ENCODE assay signal across 16 cellular contexts in genomic region chr2:66496680-66497420, GRCh38.
DNase-seq lines count a peak whose midpoint lies in the region; ATAC-seq and TF ChIP-seq lines count a peak whose summit lies in the region.
"Had no signal": no experiment of that assay in that cellular context is flagged by ENCODE, and none has a peak within 500 bp of the region (broad histone marks: within the 10 kb centered on the region; RNA-seq: fewer than 3 reads in every experiment).

No MANE protein-coding gene starts in this region.

- TF ChIP-seq POLR2A in gastroesophageal sphincter (IDR thresholded peaks at IDR 0.05) = no peak

- H3F3A ChIP-seq in smooth muscle cell (ENCODE audit: low read depth) = peaks cover 6% of the 10 kb centered on the region

- intact Hi-C loops in activated T-helper 1 cell treated with anti-CD3 and anti-CD28 coated beads, Interleukin-12 subunit alpha, Interleukin-12 subunit beta, Interleukin-2, Interleukin-4 antibody, amounts not matched to agents 30 ng/mL and 10 ng/mL and 1 ng/mL, durations not matched to agents 14 hours and 24 hours and 36 hours (cut with micrococcal nuclease) = no loop called here

- WGBS in gastroesophageal sphincter (ENCODE audit: low coverage in 1 of 2), 2 donors = 28 to 86% methylated on average over 1 to 5 of the region's 5 CpGs
- WGBS in smooth muscle cell (ENCODE audit: low lambda C conversion rate) = 61% methylated on average over 5 of the region's 5 CpGs

- TF ChIP-seq CTCF in AG10803 (conservative IDR thresholded peaks at IDR 0.05; ENCODE audit: low read length) (no peak), gastroesophageal sphincter (IDR thresholded peaks at IDR 0.05) (no peak), smooth muscle cell (IDR thresholded peaks at IDR 0.05; ENCODE audit: borderline replicate concordance, insufficient read depth, poor library complexity, severe bottlenecking) (no peak)

- peak; percentile 21 for DNase-seq in AG10803 (ENCODE audit: low read depth)
- DNase-seq in adipocyte (ENCODE audit: low read depth) = no peak
- no peak for DNase-seq in smooth muscle cell (lab: John Stamatoyannopoulos, UW; ENCODE audit: unreplicated experiment)
- no peak for DNase-seq in COLO668 (lab: John Stamatoyannopoulos, UW; ENCODE audit: unreplicated experiment)
- DNase-seq in HuH-7 (ENCODE audit: low spot score) = no peak
- no peak for DNase-seq in activated T-helper 1 cell treated with anti-CD3 and anti-CD28 coated beads, Interleukin-12 subunit alpha, Interleukin-12 subunit beta, Interleukin-2, Interleukin-4 antibody, amounts not matched to agents 30 ng/mL and 10 ng/mL and 1 ng/mL, durations not matched to agents 14 hours and 24 hours and 36 hours (ENCODE audit: low spot score)
- DNase-seq: activated CD4-positive, alpha-beta T cell treated with anti-CD3 and anti-CD28 coated beads for 4 hours; activated T-cell treated with anti-CD3 and anti-CD28 coated beads, Interleukin-2, amount 50 U/mL, for 24 hours; DMS79 treated with DMSO at 0.1 percent for 48 hours; gastrocnemius medialis; NCI-H1105; NCI-H345 had no signal

- no peak for ATAC-seq in gastroesophageal sphincter
- ATAC-seq in GM18861 (IDR thresholded peaks at IDR 0.05; ENCODE audit: unreplicated experiment) = no peak
- ATAC-seq: gastrocnemius medialis; natural killer cell treated with Interleukin-12 subunit alpha and Interleukin-12 subunit beta and Interleukin-15 and Interleukin-18, amount 100 ng/mL, for 72 hours had no signal

- H2AFZ ChIP-seq in smooth muscle cell (ENCODE audit: low read depth) = no peak overlapping the region

- no peaks in the 10 kb centered on the region for H3K27me3 ChIP-seq in adipocyte (replicated peaks; ENCODE audit: control insufficient read depth, insufficient read depth, low read length)
- no peaks in the 10 kb centered on the region for H3K27me3 ChIP-seq in gastroesophageal sphincter
- H3K27me3 ChIP-seq in smooth muscle cell (ENCODE audit: low read depth) = no peaks in the 10 kb centered on the region
- H3K27me3 ChIP-seq: gastrocnemius medialis had no signal

- peak overlapping the region; percentile 11 to 73 (median 68) for H3K27ac ChIP-seq in gastroesophageal sphincter
- peak overlapping the region; percentile 64 for H3K27ac ChIP-seq in smooth muscle cell (ENCODE audit: low read depth)
- H3K27ac ChIP-seq: gastrocnemius medialis had no signal

- H3K4me1 Mint-ChIP-seq in activated T-helper 1 cell treated with anti-CD3 and anti-CD28 coated beads, Interleukin-12 subunit alpha, Interleukin-12 subunit beta, Interleukin-2, Interleukin-4 antibody, amounts not matched to agents 30 ng/mL and 10 ng/mL and 1 ng/mL, durations not matched to agents 14 hours and 24 hours and 36 hours (ENCODE audit: low read depth) = no peaks in the 10 kb centered on the region

- H3K4me1 ChIP-seq in adipocyte (ENCODE audit: control insufficient read depth, insufficient read depth, low read length) (peaks cover 32% of the 10 kb centered on the region), gastroesophageal sphincter (peaks cover 23 to 100% (median 33%) of the 10 kb centered on the region in 3 donors), smooth muscle cell (ENCODE audit: low read depth) (peaks cover 35% of the 10 kb centered on the region)
- H3K4me1 ChIP-seq: gastrocnemius medialis had no signal

- no peak overlapping the region for H3K27ac Mint-ChIP-seq in activated T-helper 1 cell treated with anti-CD3 and anti-CD28 coated beads, Interleukin-12 subunit alpha, Interleukin-12 subunit beta, Interleukin-2, Interleukin-4 antibody, amounts not matched to agents 30 ng/mL and 10 ng/mL and 1 ng/mL, durations not matched to agents 14 hours and 24 hours and 36 hours
- H3K27ac Mint-ChIP-seq: activated T-cell treated with anti-CD3 and anti-CD28 coated beads, Interleukin-2, amount 50 U/mL, for 24 hours; natural killer cell treated with Interleukin-12 subunit alpha and Interleukin-12 subunit beta and Interleukin-15 and Interleukin-18, amount 100 ng/mL, for 72 hours; T-helper 1 cell treated with Interleukin-12 subunit alpha and Interleukin-12 subunit beta and Interleukin-4 antibody, amounts not matched to agents 30 μg/mL and 1 μg/mL, for 36 hours had no signal

- H3K9ac ChIP-seq in adipocyte (ENCODE audit: low read length) (peak overlapping the region; percentile 71), smooth muscle cell (ENCODE audit: low read depth) (peak overlapping the region; percentile 21)

- peaks cover 2% of the 10 kb centered on the region for H3K27me3 Mint-ChIP-seq in activated T-helper 1 cell treated with anti-CD3 and anti-CD28 coated beads, Interleukin-12 subunit alpha, Interleukin-12 subunit beta, Interleukin-2, Interleukin-4 antibody, amounts not matched to agents 30 ng/mL and 10 ng/mL and 1 ng/mL, durations not matched to agents 14 hours and 24 hours and 36 hours (ENCODE audit: insufficient read depth)
- H3K27me3 Mint-ChIP-seq: activated T-cell treated with anti-CD3 and anti-CD28 coated beads, Interleukin-2, amount 50 U/mL, for 24 hours had no signal

- H3K9me3 ChIP-seq in adipocyte (ENCODE audit: control insufficient read depth, low read length) (no peaks in the 10 kb centered on the region), gastroesophageal sphincter (no peaks in the 10 kb centered on the region), smooth muscle cell (replicated peaks; ENCODE audit: low read depth) (no peaks in the 10 kb centered on the region)
- H3K9me3 ChIP-seq: gastrocnemius medialis had no signal

- no peak for TF ChIP-seq EP300 in gastroesophageal sphincter (IDR thresholded peaks at IDR 0.05)

- H3K36me3 ChIP-seq in adipocyte (ENCODE audit: control insufficient read depth, insufficient read depth, low read length, severe bottlenecking) (no peaks in the 10 kb centered on the region), gastroesophageal sphincter (peaks cover 0 to 10% of the 10 kb centered on the region in 2 donors), smooth muscle cell (ENCODE audit: low read depth) (no peaks in the 10 kb centered on the region)
- H3K36me3 ChIP-seq: gastrocnemius medialis had no signal

- no peak overlapping the region for H3K4me3 Mint-ChIP-seq in activated T-helper 1 cell treated with anti-CD3 and anti-CD28 coated beads, Interleukin-12 subunit alpha, Interleukin-12 subunit beta, Interleukin-2, Interleukin-4 antibody, amounts not matched to agents 30 ng/mL and 10 ng/mL and 1 ng/mL, durations not matched to agents 14 hours and 24 hours and 36 hours
- H3K4me3 Mint-ChIP-seq: activated T-cell treated with anti-CD3 and anti-CD28 coated beads, Interleukin-2, amount 50 U/mL, for 24 hours; natural killer cell treated with Interleukin-12 subunit alpha and Interleukin-12 subunit beta and Interleukin-15 and Interleukin-18, amount 100 ng/mL, for 72 hours; T-helper 1 cell treated with Interleukin-12 subunit alpha and Interleukin-12 subunit beta and Interleukin-4 antibody, amounts not matched to agents 30 μg/mL and 1 μg/mL, for 36 hours had no signal

- H3K4me3 ChIP-seq in AG10803 (ENCODE audit: low read length) = no peak overlapping the region
- H3K4me3 ChIP-seq in adipocyte (ENCODE audit: low read length) = peak overlapping the region; percentile 58
- no peak overlapping the region for H3K4me3 ChIP-seq in gastroesophageal sphincter
- H3K4me3 ChIP-seq in smooth muscle cell = no peak overlapping the region
- H3K4me3 ChIP-seq: gastrocnemius medialis had no signal

- peaks cover 10% of the 10 kb centered on the region for H4K20me1 ChIP-seq in smooth muscle cell (ENCODE audit: low read depth)

- H3K4me2 ChIP-seq in smooth muscle cell = peak overlapping the region; percentile 66

- H3K36me3 Mint-ChIP-seq in activated T-helper 1 cell treated with anti-CD3 and anti-CD28 coated beads, Interleukin-12 subunit alpha, Interleukin-12 subunit beta, Interleukin-2, Interleukin-4 antibody, amounts not matched to agents 30 ng/mL and 10 ng/mL and 1 ng/mL, durations not matched to agents 14 hours and 24 hours and 36 hours (ENCODE audit: low read depth) = no peaks in the 10 kb centered on the region
- H3K36me3 Mint-ChIP-seq: natural killer cell treated with Interleukin-12 subunit alpha and Interleukin-12 subunit beta and Interleukin-15 and Interleukin-18, amount 100 ng/mL, for 72 hours had no signal

- H3K9me3 Mint-ChIP-seq in activated T-helper 1 cell treated with anti-CD3 and anti-CD28 coated beads, Interleukin-12 subunit alpha, Interleukin-12 subunit beta, Interleukin-2, Interleukin-4 antibody, amounts not matched to agents 30 ng/mL and 10 ng/mL and 1 ng/mL, durations not matched to agents 14 hours and 24 hours and 36 hours = no peaks in the 10 kb centered on the region
- H3K9me3 Mint-ChIP-seq: natural killer cell treated with Interleukin-12 subunit alpha and Interleukin-12 subunit beta and Interleukin-15 and Interleukin-18, amount 100 ng/mL, for 72 hours; T-helper 1 cell treated with Interleukin-12 subunit alpha and Interleukin-12 subunit beta and Interleukin-4 antibody, amounts not matched to agents 30 μg/mL and 1 μg/mL, for 36 hours had no signal

- peaks cover 9% of the 10 kb centered on the region for H3K79me2 ChIP-seq in smooth muscle cell (ENCODE audit: low read depth)
